Comparison of ENCODE assay signal across 1 cellular context in the genomic region with DNA sequence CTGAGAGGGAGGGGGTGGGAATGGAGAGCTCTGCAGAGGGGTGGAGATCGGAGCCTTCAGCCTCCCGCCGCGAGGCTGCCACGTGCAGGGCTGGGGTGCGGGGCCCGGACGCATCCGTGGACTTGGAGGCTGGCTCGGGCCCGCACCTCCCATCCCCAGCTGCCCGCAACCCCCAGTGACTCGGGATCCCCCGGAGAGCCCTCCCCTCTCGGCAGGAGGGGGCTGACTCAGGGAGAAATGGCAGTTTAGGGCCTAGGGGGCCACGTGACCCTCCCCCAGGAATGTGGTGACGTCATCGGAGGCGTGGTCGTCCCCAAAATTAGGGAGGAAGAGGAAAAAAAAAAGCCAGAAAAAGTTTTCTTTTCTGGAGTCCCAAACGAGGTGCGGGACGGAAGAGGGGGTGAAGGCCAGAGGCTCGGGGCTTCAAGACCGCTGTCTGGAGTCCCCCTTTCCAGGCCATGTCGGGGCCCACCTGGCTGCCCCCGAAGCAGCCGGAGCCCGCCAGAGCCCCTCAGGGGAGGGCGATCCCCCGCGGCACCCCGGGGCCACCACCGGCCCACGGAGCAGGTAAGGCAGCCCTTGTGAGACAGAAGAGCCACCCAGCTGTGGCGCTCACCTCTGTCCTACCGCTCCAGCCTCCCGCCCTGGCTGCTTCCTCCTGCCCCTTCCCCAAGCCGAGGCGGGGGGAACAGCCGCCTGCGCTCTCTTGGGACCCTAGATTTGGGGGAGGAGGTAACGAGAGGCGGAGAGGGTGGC.
TF ChIP-seq lines count a peak whose summit lies in the region.

Gene TRIP6 (plus strand): TSS at position 348 of the 756 bp plus-strand sequence. CDS start 111 bp downstream, at position 459.

TF ChIP-seq in K562, 482 proteins besides CTCF, POLR2A, EP300 and RAD21 (continued from another document and continues in another):
- TF ChIP-seq, protein P1, sequence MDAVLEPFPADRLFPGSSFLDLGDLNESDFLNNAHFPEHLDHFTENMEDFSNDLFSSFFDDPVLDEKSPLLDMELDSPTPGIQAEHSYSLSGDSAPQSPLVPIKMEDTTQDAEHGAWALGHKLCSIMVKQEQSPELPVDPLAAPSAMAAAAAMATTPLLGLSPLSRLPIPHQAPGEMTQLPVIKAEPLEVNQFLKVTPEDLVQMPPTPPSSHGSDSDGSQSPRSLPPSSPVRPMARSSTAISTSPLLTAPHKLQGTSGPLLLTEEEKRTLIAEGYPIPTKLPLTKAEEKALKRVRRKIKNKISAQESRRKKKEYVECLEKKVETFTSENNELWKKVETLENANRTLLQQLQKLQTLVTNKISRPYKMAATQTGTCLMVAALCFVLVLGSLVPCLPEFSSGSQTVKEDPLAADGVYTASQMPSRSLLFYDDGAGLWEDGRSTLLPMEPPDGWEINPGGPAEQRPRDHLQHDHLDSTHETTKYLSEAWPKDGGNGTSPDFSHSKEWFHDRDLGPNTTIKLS (IDR thresholded peaks at IDR 0.05; ENCODE audit: borderline replicate concordance, low read depth): peak; percentile 91
- TF ChIP-seq ZBTB34 (CRISPR knock-in tag; IDR thresholded peaks at IDR 0.05) (no peak), NRF1 (conservative IDR thresholded peaks at IDR 0.05 in 1 of 2, IDR thresholded peaks at IDR 0.05 in 1 of 2) (peak; percentile 36 to 48; a peak in 3 of 4 replicates), NFIX (CRISPR knock-in tag; IDR thresholded peaks at IDR 0.05; ENCODE audit: low read depth) (peak; percentile 14; the same call in 1 of the 2 replicates), GATAD2B (IDR thresholded peaks at IDR 0.05; ENCODE audit: borderline replicate concordance) (peak; percentile 38; the same call in 1 of the 2 replicates), ZNF316 (IDR thresholded peaks at IDR 0.05) (peak; percentile 86), MTA1 (IDR thresholded peaks at IDR 0.05; ENCODE audit: borderline replicate concordance) (peak; percentile 88), ZBTB12 (CRISPR knock-in tag; IDR thresholded peaks at IDR 0.05) (peak; percentile 77), MYC (IDR thresholded peaks at IDR 0.05; ENCODE audit: low read depth, low read length) (peak; percentile 99), MYC (CRISPR knock-in tag; IDR thresholded peaks at IDR 0.05; ENCODE audit: borderline replicate concordance, low read depth) (peak; percentile 93; the same call in 1 of the 2 replicates), TAF1 (IDR thresholded peaks at IDR 0.05; ENCODE audit: control insufficient read depth, extremely low read depth, insufficient read depth, low read length, severe bottlenecking) (peak; percentile 68), TRIM28 (IDR thresholded peaks at IDR 0.05) (peak; percentile 51; the same call in 1 of the 2 replicates), ZNF696 (CRISPR knock-in tag; conservative IDR thresholded peaks at IDR 0.05) (no peak), POLR2AphosphoS2 (IDR thresholded peaks at IDR 0.05; ENCODE audit: low read length) (0 out of 2 replicates have a peak, but pooled peaks have one; percentile 43), RCOR1 (IDR thresholded peaks at IDR 0.05; ENCODE audit: borderline replicate concordance in 1 of 2, low read depth in 2 of 2, low read length in 2 of 2) (peak in 1 of 2 experiments; percentile 41; a peak in 1 of 4 replicates), JUND (IDR thresholded peaks at IDR 0.05; ENCODE audit: borderline replicate concordance, low read depth, low read length) (peak; percentile 100), JUND (tag; IDR thresholded peaks at IDR 0.05; ENCODE audit: borderline replicate concordance, low read depth, low read length) (peak; percentile 99), MECOM (CRISPR knock-in tag; IDR thresholded peaks at IDR 0.05) (peak; percentile 12; the same call in 1 of the 2 replicates), ZNF282 (CRISPR knock-in tag; IDR thresholded peaks at IDR 0.05) (no peak), RB1 (IDR thresholded peaks at IDR 0.05; ENCODE audit: low read depth) (peak; percentile 40), BHLHE40 (IDR thresholded peaks at IDR 0.05; ENCODE audit: low read length) (peak; percentile 88; the same call in 1 of the 2 replicates), TAL1 (IDR thresholded peaks at IDR 0.05) (no peak), MEF2A (IDR thresholded peaks at IDR 0.05; ENCODE audit: control insufficient read depth, low read depth, low read length) (no peak), NFXL1 (CRISPR knock-in tag; IDR thresholded peaks at IDR 0.05) (no peak), NR1H2 (CRISPR knock-in tag; IDR thresholded peaks at IDR 0.05) (no peak), ZSCAN29 (IDR thresholded peaks at IDR 0.05) (no peak), ZKSCAN8 (CRISPR knock-in tag; IDR thresholded peaks at IDR 0.05) (no peak), CC2D1A (IDR thresholded peaks at IDR 0.05) (peak; percentile 39; the same call in 1 of the 2 replicates), NFIC (IDR thresholded peaks at IDR 0.05) (0 out of 2 replicates have a peak, but pooled peaks have one; percentile 19), MAZ (CRISPR knock-in tag; conservative IDR thresholded peaks at IDR 0.05 in 1 of 2, IDR thresholded peaks at IDR 0.05 in 1 of 2) (peak; percentile 95 to 99), BCL6 (CRISPR knock-in tag; IDR thresholded peaks at IDR 0.05) (no peak), NR4A1 (CRISPR knock-in tag; IDR thresholded peaks at IDR 0.05) (no peak), NR4A1 (tag; IDR thresholded peaks at IDR 0.05) (no peak; the same call in 1 of the 2 replicates), NR0B1 (IDR thresholded peaks at IDR 0.05; ENCODE audit: partially characterized antibody) (no peak), IFI16 (CRISPR knock-in tag; IDR thresholded peaks at IDR 0.05) (no peak), MBD1 (CRISPR knock-in tag; IDR thresholded peaks at IDR 0.05) (no peak), TGIF2 (CRISPR knock-in tag; IDR thresholded peaks at IDR 0.05) (0 out of 2 replicates have a peak, but pooled peaks have one; percentile 40), ZNF766 (CRISPR knock-in tag; conservative IDR thresholded peaks at IDR 0.05) (no peak), ETV5 (CRISPR knock-in tag; IDR thresholded peaks at IDR 0.05; ENCODE audit: low read depth) (0 out of 2 replicates have a peak, but pooled peaks have one; percentile 14), ATF7 (IDR thresholded peaks at IDR 0.05) (peak; percentile 100), ZNF668 (CRISPR knock-in tag; IDR thresholded peaks at IDR 0.05) (peak; percentile 50; the same call in 1 of the 2 replicates), CREB5 (CRISPR knock-in tag; IDR thresholded peaks at IDR 0.05) (0 out of 2 replicates have a peak, but pooled peaks have one; percentile 8), CXXC5 (CRISPR knock-in tag; IDR thresholded peaks at IDR 0.05) (peak; percentile 83)
- TF ChIP-seq, protein P2, sequence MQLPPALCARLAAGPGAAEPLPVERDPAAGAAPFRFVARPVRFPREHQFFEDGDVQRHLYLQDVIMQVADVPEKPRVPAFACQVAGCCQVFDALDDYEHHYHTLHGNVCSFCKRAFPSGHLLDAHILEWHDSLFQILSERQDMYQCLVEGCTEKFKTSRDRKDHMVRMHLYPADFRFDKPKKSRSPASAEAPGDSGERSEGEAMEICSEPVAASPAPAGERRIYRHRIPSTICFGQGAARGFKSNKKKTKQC (CRISPR knock-in tag; IDR thresholded peaks at IDR 0.05): peak; percentile 63
- TF ChIP-seq, protein P3, sequence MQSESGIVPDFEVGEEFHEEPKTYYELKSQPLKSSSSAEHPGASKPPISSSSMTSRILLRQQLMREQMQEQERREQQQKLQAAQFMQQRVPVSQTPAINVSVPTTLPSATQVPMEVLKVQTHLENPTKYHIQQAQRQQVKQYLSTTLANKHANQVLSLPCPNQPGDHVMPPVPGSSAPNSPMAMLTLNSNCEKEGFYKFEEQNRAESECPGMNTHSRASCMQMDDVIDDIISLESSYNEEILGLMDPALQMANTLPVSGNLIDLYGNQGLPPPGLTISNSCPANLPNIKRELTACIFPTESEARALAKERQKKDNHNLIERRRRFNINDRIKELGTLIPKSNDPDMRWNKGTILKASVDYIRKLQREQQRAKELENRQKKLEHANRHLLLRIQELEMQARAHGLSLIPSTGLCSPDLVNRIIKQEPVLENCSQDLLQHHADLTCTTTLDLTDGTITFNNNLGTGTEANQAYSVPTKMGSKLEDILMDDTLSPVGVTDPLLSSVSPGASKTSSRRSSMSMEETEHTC (IDR thresholded peaks at IDR 0.05): peak; percentile 97
- TF ChIP-seq, protein P4, sequence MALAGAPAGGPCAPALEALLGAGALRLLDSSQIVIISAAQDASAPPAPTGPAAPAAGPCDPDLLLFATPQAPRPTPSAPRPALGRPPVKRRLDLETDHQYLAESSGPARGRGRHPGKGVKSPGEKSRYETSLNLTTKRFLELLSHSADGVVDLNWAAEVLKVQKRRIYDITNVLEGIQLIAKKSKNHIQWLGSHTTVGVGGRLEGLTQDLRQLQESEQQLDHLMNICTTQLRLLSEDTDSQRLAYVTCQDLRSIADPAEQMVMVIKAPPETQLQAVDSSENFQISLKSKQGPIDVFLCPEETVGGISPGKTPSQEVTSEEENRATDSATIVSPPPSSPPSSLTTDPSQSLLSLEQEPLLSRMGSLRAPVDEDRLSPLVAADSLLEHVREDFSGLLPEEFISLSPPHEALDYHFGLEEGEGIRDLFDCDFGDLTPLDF (CRISPR knock-in tag; IDR thresholded peaks at IDR 0.05): 0 out of 2 replicates have a peak, but pooled peaks have one; percentile 24
- TF ChIP-seq, protein P5, sequence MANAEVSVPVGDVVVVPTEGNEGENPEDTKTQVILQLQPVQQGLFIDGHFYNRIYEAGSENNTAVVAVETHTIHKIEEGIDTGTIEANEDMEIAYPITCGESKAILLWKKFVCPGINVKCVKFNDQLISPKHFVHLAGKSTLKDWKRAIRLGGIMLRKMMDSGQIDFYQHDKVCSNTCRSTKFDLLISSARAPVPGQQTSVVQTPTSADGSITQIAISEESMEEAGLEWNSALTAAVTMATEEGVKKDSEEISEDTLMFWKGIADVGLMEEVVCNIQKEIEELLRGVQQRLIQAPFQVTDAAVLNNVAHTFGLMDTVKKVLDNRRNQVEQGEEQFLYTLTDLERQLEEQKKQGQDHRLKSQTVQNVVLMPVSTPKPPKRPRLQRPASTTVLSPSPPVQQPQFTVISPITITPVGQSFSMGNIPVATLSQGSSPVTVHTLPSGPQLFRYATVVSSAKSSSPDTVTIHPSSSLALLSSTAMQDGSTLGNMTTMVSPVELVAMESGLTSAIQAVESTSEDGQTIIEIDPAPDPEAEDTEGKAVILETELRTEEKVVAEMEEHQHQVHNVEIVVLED (CRISPR knock-in tag; IDR thresholded peaks at IDR 0.05): no peak
